Comparison of ENCODE assay signal across 22 cellular contexts in genomic region chr1:117359560-117360289, GRCh38. TPM values are rescaled to one million over a fixed set of nuclear protein-coding genes. Genes with fewer than 3 reads are reported as not detected.
DNase-seq lines count a peak whose midpoint lies in the region; ATAC-seq, FAIRE-seq and TF ChIP-seq lines count a peak whose summit lies in the region.
"Had no signal": no experiment of that assay in that cellular context is flagged by ENCODE, and none has a peak within 500 bp of the region (broad histone marks: within the 10 kb centered on the region; RNA-seq: fewer than 3 reads in every experiment).

No MANE protein-coding gene starts in this region.

- CTCF ChIA-PET in HepG2 (lab: Yijun Ruan, JAX; ENCODE audit: low intra/inter-chr PET ratio, low total read pairs), result no interaction called here

- H3K9ac ChIP-seq in HepG2 (ENCODE audit: insufficient read depth, low read depth, low read length), result no peak overlapping the region
- H3K9ac ChIP-seq: KMS-11 had no signal

- FAIRE-seq in HepG2 (lab: Jason Lieb, UNC), result no peak
- FAIRE-seq: GM19239, RCC 7860 had no signal

- no peaks in the 10 kb centered on the region for H4K20me1 ChIP-seq in HepG2 (ENCODE audit: insufficient read depth, low read length)

- TF ChIP-seq CTCF in HepG2 (CRISPR knock-in tag; IDR thresholded peaks at IDR 0.05) (no peak), right lobe of liver (IDR thresholded peaks at IDR 0.05) (no peak)

- H3K4me1 Mint-ChIP-seq in activated naive CD8-positive, alpha-beta T cell (ENCODE audit: low read depth), result peaks cover 43% of the 10 kb centered on the region
- H3K4me1 Mint-ChIP-seq in stimulated activated naive CD8-positive, alpha-beta T cell treated with anti-CD3 and anti-CD28 coated beads, Interleukin-15, amount 100 ng/mL, for 72 hours, result peaks cover 67% of the 10 kb centered on the region

- in situ Hi-C loops in HepG2 (cut with HindIII; ENCODE audit: extremely low pct_ligation_motif_present, low pct_unique_long_range_greater_than_20kb), result no loop called here

- no TSS peak for BruUV-seq in HepG2 (replicated peaks; lab: Mats Ljungman, UMichigan)

- no peaks in the 10 kb centered on the region for H3K9me3 Mint-ChIP-seq in activated naive CD8-positive, alpha-beta T cell (ENCODE audit: low read depth)
- H3K9me3 Mint-ChIP-seq in stimulated activated naive CD8-positive, alpha-beta T cell treated with anti-CD3 and anti-CD28 coated beads, Interleukin-15, amount 100 ng/mL, for 72 hours, result peaks cover 0 to 5% of the 10 kb centered on the region in 2 donors
- H3K9me3 Mint-ChIP-seq: neural crest cell had no signal

- H3K9me3 ChIP-seq in HepG2 (ENCODE audit: low read length), result no peaks in the 10 kb centered on the region
- no peaks in the 10 kb centered on the region for H3K9me3 ChIP-seq in right lobe of liver
- H3K9me3 ChIP-seq: body of pancreas, gastroesophageal sphincter, lower lobe of right lung had no signal

- TF ChIP-seq EP300 in HepG2 (IDR thresholded peaks at IDR 0.05; ENCODE audit: low read depth in 2 of 2, low read length in 2 of 2), result no peak
- no peak for TF ChIP-seq EP300 in HepG2 (CRISPR knock-in tag; IDR thresholded peaks at IDR 0.05; ENCODE audit: borderline replicate concordance)

- H3K4me3 Mint-ChIP-seq in activated naive CD8-positive, alpha-beta T cell, result peak overlapping the region; percentile 48
- H3K4me3 Mint-ChIP-seq in stimulated activated naive CD8-positive, alpha-beta T cell treated with anti-CD3 and anti-CD28 coated beads, Interleukin-15, amount 100 ng/mL, for 72 hours, result peak overlapping the region; percentile 43 to 50
- H3K4me3 Mint-ChIP-seq: neural crest cell had no signal

- no peak for TF ChIP-seq POLR2A in HepG2 (IDR thresholded peaks at IDR 0.05; ENCODE audit: insufficient read depth in 1 of 2, low read depth in 2 of 2, low read length in 2 of 2)
- TF ChIP-seq POLR2A in right lobe of liver (IDR thresholded peaks at IDR 0.05), result no peak

- intact Hi-C loops in HepG2 (cut with micrococcal nuclease; ENCODE audit: unreplicated experiment) (loop anchor here (10.0 kb wide), 1 partner anchor 235 kb away; the partner anchor contains the start of gene TRIM45), right lobe of liver (cut with DNase I) (no loop called here)

- 75% methylated on average over 4 of the region's 4 CpGs for WGBS in HepG2 (ENCODE audit: low lambda C conversion rate)
- WGBS in right lobe of liver (ENCODE audit: insufficient coverage, low coverage, low lambda C conversion rate, missing lambda C conversion rate), result 55% methylated on average over 4 of the region's 4 CpGs

- no peak overlapping the region for H3K27ac Mint-ChIP-seq in activated naive CD8-positive, alpha-beta T cell
- H3K27ac Mint-ChIP-seq in stimulated activated naive CD8-positive, alpha-beta T cell treated with anti-CD3 and anti-CD28 coated beads, Interleukin-15, amount 100 ng/mL, for 72 hours, result no peak overlapping the region

- no peaks in the 10 kb centered on the region for H3K4me1 ChIP-seq in HepG2 (ENCODE audit: insufficient read depth, low read length)
- peaks cover 0 to 4% (median 0%) of the 10 kb centered on the region in 4 donors for H3K4me1 ChIP-seq in right lobe of liver
- H3K4me1 ChIP-seq: body of pancreas had no signal

- H2AFZ ChIP-seq in HepG2 (ENCODE audit: low read length), result no peak overlapping the region

- TF ChIP-seq RAD21 in HepG2 (CRISPR knock-in tag; IDR thresholded peaks at IDR 0.05), result no peak

- H3K36me3 Mint-ChIP-seq in activated naive CD8-positive, alpha-beta T cell, result no peaks in the 10 kb centered on the region

- 0 out of 2 replicates have a peak overlapping the region, but pooled peaks have one; percentile 7 for H3K4me2 ChIP-seq in HepG2 (ENCODE audit: low read depth, low read length)
- H3K4me2 ChIP-seq: KMS-11 had no signal

- no peak for DNase-seq in HepG2 (ENCODE audit: low spot score)
- no peak for DNase-seq in right lobe of liver
- DNase-seq in NAMALWA (ENCODE audit: low spot score), result peak; percentile 14
- no peak for DNase-seq in stimulated activated naive CD8-positive, alpha-beta T cell treated with anti-CD3 and anti-CD28 coated beads, Interleukin-15, amount 100 ng/mL, for 72 hours
- no peak for DNase-seq in LoVo (ENCODE audit: low spot score)
- DNase-seq in DMS114 treated with DMSO at 0.1 percent for 48 hours (lab: John Stamatoyannopoulos, UW; ENCODE audit: unreplicated experiment), result no peak
- no peak for DNase-seq in NCI-H2107 treated with DMSO at 0.1 percent for 48 hours (lab: John Stamatoyannopoulos, UW; ENCODE audit: unreplicated experiment)
- DNase-seq: activated CD4-positive, alpha-beta T cell treated with anti-CD3 and anti-CD28 coated beads, Interleukin-2, amount 50 U/mL, for 48 hours; activated effector memory CD4-positive, alpha-beta T cell treated with anti-CD3 and anti-CD28 coated beads, Interleukin-2, amount 50 U/mL, for 16 hours; body of pancreas; cortex of kidney; lower lobe of right lung; NCI-H187; NCI-H524 treated with DMSO at 0.1 percent for 48 hours; substantia nigra had no signal

- ATAC-seq in HepG2, result no peak
- no peak for ATAC-seq in right lobe of liver
- ATAC-seq in stimulated activated naive CD8-positive, alpha-beta T cell treated with anti-CD3 and anti-CD28 coated beads, Interleukin-15, amount 100 ng/mL, for 72 hours, result no peak
- ATAC-seq: body of pancreas, gastroesophageal sphincter, lower lobe of right lung had no signal

- H3K27me3 Mint-ChIP-seq in activated naive CD8-positive, alpha-beta T cell, result no peaks in the 10 kb centered on the region
- H3K27me3 Mint-ChIP-seq in stimulated activated naive CD8-positive, alpha-beta T cell treated with anti-CD3 and anti-CD28 coated beads, Interleukin-15, amount 100 ng/mL, for 72 hours, result no peaks in the 10 kb centered on the region

- H3K36me3 ChIP-seq in HepG2 (replicated peaks in 1 of 2; ENCODE audit: control insufficient read depth in 1 of 2, insufficient read depth in 2 of 2, low read length in 2 of 2) (no peaks in the 10 kb centered on the region), right lobe of liver (no peaks in the 10 kb centered on the region)
- H3K36me3 ChIP-seq: gastroesophageal sphincter, lower lobe of right lung had no signal

- H3K27me3 ChIP-seq in HepG2 (ENCODE audit: control insufficient read depth in 1 of 2, insufficient read depth in 2 of 2, low read length in 2 of 2), result no peaks in the 10 kb centered on the region
- H3K27me3 ChIP-seq in right lobe of liver, result no peaks in the 10 kb centered on the region
- H3K27me3 ChIP-seq: body of pancreas, gastroesophageal sphincter had no signal

- H3K4me3 ChIP-seq in HepG2 (replicated peaks in 1 of 3; ENCODE audit: insufficient read depth in 1 of 3, low read depth in 2 of 3, low read length in 3 of 3), result no peak overlapping the region
- no peak overlapping the region for H3K4me3 ChIP-seq in right lobe of liver
- H3K4me3 ChIP-seq: body of pancreas, gastroesophageal sphincter, lower lobe of right lung had no signal

- POLR2A ChIA-PET in HepG2 (lab: Yijun Ruan, JAX), result no interaction called here

- no peaks in the 10 kb centered on the region for H3K79me2 ChIP-seq in HepG2 (ENCODE audit: insufficient read depth, low read length)

- H3K27ac ChIP-seq in HepG2 (ENCODE audit: extremely low read length, insufficient read depth, low read length) (no peak overlapping the region), right lobe of liver (no peak overlapping the region)
- H3K27ac ChIP-seq: body of pancreas, gastroesophageal sphincter, HL-60, KMS-11, lower lobe of right lung had no signal

TF ChIP-seq in HepG2, 621 proteins besides CTCF, POLR2A, EP300 and RAD21 (continues in another document):
- no peak for TF ChIP-seq ZKSCAN8 (CRISPR knock-in tag; IDR thresholded peaks at IDR 0.05; ENCODE audit: borderline replicate concordance)
- no peak for TF ChIP-seq MTF1 (CRISPR knock-in tag; IDR thresholded peaks at IDR 0.05)
- no peak for TF ChIP-seq U2AF2 (IDR thresholded peaks at IDR 0.05; ENCODE audit: low read depth, low read length)
- TF ChIP-seq ZNF839 (CRISPR knock-in tag; IDR thresholded peaks at IDR 0.05; ENCODE audit: borderline replicate concordance), result no peak
- TF ChIP-seq ZNF800 (CRISPR knock-in tag; IDR thresholded peaks at IDR 0.05), result no peak

RNA-seq across cellular contexts. Expression of gene MAN1A2, which starts 7.5 kb away (rescaled TPM):
- total RNA-seq in HepG2 (2016; rRNA removed; fragmentation: Illumina TruSeq; extraction: Trizol) (19.9 and 20.4 TPM in 2 replicates), right lobe of liver (10 to 100 TPM; 24.6 to 39.2 (median 31.2) TPM)
- 70.9 and 83.5 TPM in 2 replicates for total RNA-seq in HepG2 (2016; cell fraction: cytosol; rRNA removed; fragmentation: Illumina TruSeq; extraction: Trizol; ENCODE audit: low read depth)
- total RNA-seq in HepG2 (2016; cell fraction: insoluble cytoplasmic fraction; rRNA removed; fragmentation: Illumina TruSeq; extraction: Trizol), result 20.4 and 21.4 TPM in 2 replicates
- total RNA-seq in HepG2 (2016; cell fraction: membrane; rRNA removed; fragmentation: Illumina TruSeq; extraction: Trizol), result 19.7 and 24.0 TPM in 2 replicates
- total RNA-seq in HepG2 (2016; cell fraction: nucleus; rRNA removed; fragmentation: Illumina TruSeq; extraction: Trizol), result 29.0 and 31.6 TPM in 2 replicates
- polyA plus RNA-seq in HepG2 (2011; rRNA removed), result 5.9 and 8.0 TPM in 2 replicates
- 4.1 and 7.5 TPM in 2 replicates for polyA plus RNA-seq in HepG2 (2011; cell fraction: cytosol; rRNA removed)
- polyA plus RNA-seq in HepG2 (2011; cell fraction: nucleus; rRNA removed), result 4.1 and 5.5 TPM in 2 replicates
- polyA plus RNA-seq in HepG2 (2012), result 10.6 and 11.8 TPM in 2 replicates
- 0.53 and 0.55 TPM in 2 replicates for polyA plus RNA-seq in HepG2 (2016; cell fraction: cytosol; fragmentation: Illumina TruSeq; extraction: Trizol; ENCODE audit: low read depth)
- polyA plus RNA-seq in HepG2 (2016; cell fraction: insoluble cytoplasmic fraction; fragmentation: Illumina TruSeq; extraction: Trizol; ENCODE audit: low read depth), result 9.5 and 11.9 TPM in 2 replicates
- 2.1 and 2.2 TPM in 2 replicates for polyA plus RNA-seq in HepG2 (2016; cell fraction: membrane; fragmentation: Illumina TruSeq; extraction: Trizol; ENCODE audit: low read depth)
- 13.4 and 14.6 TPM in 2 replicates for polyA plus RNA-seq in HepG2 (2016; cell fraction: nucleus; fragmentation: Illumina TruSeq; extraction: Trizol; ENCODE audit: insufficient read depth, low read depth)
- 15.3 and 28.3 TPM in 2 replicates for polyA minus RNA-seq in HepG2 (2011; rRNA and poly(A)+ RNA removed; ENCODE audit: low replicate concordance)
- polyA minus RNA-seq in HepG2 (2011; cell fraction: cytosol; rRNA and poly(A)+ RNA removed), result 11.2 and 12.8 TPM in 2 replicates
- 43.8 and 47.1 TPM in 2 replicates for polyA minus RNA-seq in HepG2 (2011; cell fraction: nucleus; rRNA and poly(A)+ RNA removed)
